Comparison of ENCODE assay signal across 19 cellular contexts in genomic region chr6:408148-408547, GRCh38. TPM values are rescaled to one million over a fixed set of nuclear protein-coding genes. Genes with fewer than 3 reads are reported as not detected.
DNase-seq lines count a peak whose midpoint lies in the region; ATAC-seq and TF ChIP-seq lines count a peak whose summit lies in the region.
"Had no signal": no experiment of that assay in that cellular context is flagged by ENCODE, and none has a peak within 500 bp of the region (broad histone marks: within the 10 kb centered on the region; RNA-seq: fewer than 3 reads in every experiment).

No MANE protein-coding gene starts in this region.

- no peak overlapping the region for H3K56ac ChIP-seq in mesendoderm (ENCODE audit: low read length)

- peak overlapping the region; percentile 57 for H3K27ac Mint-ChIP-seq in activated T-helper 2 cell treated with anti-CD3 and anti-CD28 coated beads, Interferon-gamma antibody, Interleukin-2, Interleukin-4, amounts not matched to agents 10 μg/mL and 5 μg/mL and 100 μg/mL, durations not matched to agents 14 hours and 24 hours and 36 hours
- peak overlapping the region in 5 of 6 donors; percentile 3 to 95 (median 87) for H3K27ac Mint-ChIP-seq in naive B cell
- H3K27ac Mint-ChIP-seq: HFFc6, progenitor cell of endocrine pancreas, T-helper 17 cell had no signal

- no peak overlapping the region for H3K4me2 ChIP-seq in mesendoderm (ENCODE audit: low read length)

- WGBS in mesendoderm (ENCODE audit: extremely low coverage, insufficient coverage, low lambda C conversion rate) = no CpG with 5 or more reads among the region's 5 CpGs

- H3K18ac ChIP-seq in mesendoderm (ENCODE audit: low read length) = no peak overlapping the region

- no peak overlapping the region for H2BK5ac ChIP-seq in mesendoderm (ENCODE audit: low read length)

- no peaks in the 10 kb centered on the region for H3K9me3 Mint-ChIP-seq in activated T-helper 2 cell treated with anti-CD3 and anti-CD28 coated beads, Interferon-gamma antibody, Interleukin-2, Interleukin-4, amounts not matched to agents 10 μg/mL and 5 μg/mL and 100 μg/mL, durations not matched to agents 14 hours and 24 hours and 36 hours
- H3K9me3 Mint-ChIP-seq in naive B cell = peaks cover 0 to 9% (median 0%) of the 10 kb centered on the region in 7 donors

- intact Hi-C loops in activated T-helper 2 cell treated with anti-CD3 and anti-CD28 coated beads, Interferon-gamma antibody, Interleukin-2, Interleukin-4, amounts not matched to agents 10 μg/mL and 5 μg/mL and 100 μg/mL, durations not matched to agents 14 hours and 24 hours and 36 hours (cut with micrococcal nuclease) = no loop called here

- no peak overlapping the region for H4K8ac ChIP-seq in mesendoderm (ENCODE audit: low read depth, low read length)

- H3K4ac ChIP-seq in mesendoderm (ENCODE audit: low read depth, low read length) = no peak overlapping the region

- ATAC-seq in naive B cell (ENCODE audit: low read depth in 2 of 2) (no peak), left lobe of liver (no peak)

- H3K27ac ChIP-seq in mesendoderm (ENCODE audit: low read depth, low read length) = no peak overlapping the region
- H3K27ac ChIP-seq: dorsolateral prefrontal cortex had no signal

- no peaks in the 10 kb centered on the region for H3K27me3 Mint-ChIP-seq in activated T-helper 2 cell treated with anti-CD3 and anti-CD28 coated beads, Interferon-gamma antibody, Interleukin-2, Interleukin-4, amounts not matched to agents 10 μg/mL and 5 μg/mL and 100 μg/mL, durations not matched to agents 14 hours and 24 hours and 36 hours (ENCODE audit: low read depth)
- H3K27me3 Mint-ChIP-seq in naive B cell = no peaks in the 10 kb centered on the region
- H3K27me3 Mint-ChIP-seq: T-helper 17 cell had no signal

- no peak overlapping the region for H3K23ac ChIP-seq in mesendoderm (ENCODE audit: low read length)

- peaks cover 99% of the 10 kb centered on the region for H3K36me3 Mint-ChIP-seq in activated T-helper 2 cell treated with anti-CD3 and anti-CD28 coated beads, Interferon-gamma antibody, Interleukin-2, Interleukin-4, amounts not matched to agents 10 μg/mL and 5 μg/mL and 100 μg/mL, durations not matched to agents 14 hours and 24 hours and 36 hours (ENCODE audit: low read depth)
- peaks cover 56 to 59% of the 10 kb centered on the region in 2 donors for H3K36me3 Mint-ChIP-seq in naive B cell

- H3K4me3 ChIP-seq in mesendoderm (ENCODE audit: low read length) = no peak overlapping the region
- H3K4me3 ChIP-seq: dorsolateral prefrontal cortex, heart right ventricle had no signal

- peak; percentile 56 for DNase-seq in activated CD8-positive, alpha-beta memory T cell treated with anti-CD3 and anti-CD28 coated beads for 24 hours
- no peak for DNase-seq in activated CD8-positive, alpha-beta memory T cell treated with anti-CD3 and anti-CD28 coated beads, Interleukin-2, amount 50 U/mL, for 4 hours
- no peak for DNase-seq in activated T-helper 2 cell treated with anti-CD3 and anti-CD28 coated beads, Interferon-gamma antibody, Interleukin-2, Interleukin-4, amounts not matched to agents 10 μg/mL and 5 μg/mL and 100 μg/mL, durations not matched to agents 14 hours and 24 hours and 36 hours (ENCODE audit: low spot score)
- no peak for DNase-seq in naive B cell
- DNase-seq in mesendoderm = no peak
- no peak for DNase-seq in H4 (ENCODE audit: low spot score)
- no peak for DNase-seq in left lobe of liver (ENCODE audit: low spot score)
- DNase-seq: activated gamma-delta T cell treated with Interleukin-2 at 50 U/mL for 16 hours; dorsolateral prefrontal cortex; kidney glomerular epithelial cell; NCI-H1105; NCI-H2171 treated with DMSO at 0.1 percent for 48 hours; stimulated activated naive CD4-positive, alpha-beta T cell; T-helper 17 cell had no signal

- H3K4me1 Mint-ChIP-seq in activated T-helper 2 cell treated with anti-CD3 and anti-CD28 coated beads, Interferon-gamma antibody, Interleukin-2, Interleukin-4, amounts not matched to agents 10 μg/mL and 5 μg/mL and 100 μg/mL, durations not matched to agents 14 hours and 24 hours and 36 hours (ENCODE audit: low read depth) = peaks cover 80% of the 10 kb centered on the region
- peaks cover 40 to 57% (median 50%) of the 10 kb centered on the region in 3 donors for H3K4me1 Mint-ChIP-seq in naive B cell

- no peak overlapping the region for H2BK120ac ChIP-seq in mesendoderm (ENCODE audit: low read depth, low read length)

- H4K5ac ChIP-seq in mesendoderm (ENCODE audit: low read length) = no peak overlapping the region

- TF ChIP-seq POLR2A in GM19193 (IDR thresholded peaks at IDR 0.05; ENCODE audit: extremely low read depth, insufficient read depth, insufficient read length) = peak; percentile 54

- no peaks in the 10 kb centered on the region for H3K36me3 ChIP-seq in mesendoderm (ENCODE audit: control insufficient read depth, insufficient read depth, low read length)
- H3K36me3 ChIP-seq: heart right ventricle had no signal

- H3K4me3 Mint-ChIP-seq in activated T-helper 2 cell treated with anti-CD3 and anti-CD28 coated beads, Interferon-gamma antibody, Interleukin-2, Interleukin-4, amounts not matched to agents 10 μg/mL and 5 μg/mL and 100 μg/mL, durations not matched to agents 14 hours and 24 hours and 36 hours (ENCODE audit: low read depth) = no peak overlapping the region
- H3K4me3 Mint-ChIP-seq in naive B cell = no peak overlapping the region
- H3K4me3 Mint-ChIP-seq: HFFc6, T-helper 17 cell had no signal

- no peaks in the 10 kb centered on the region for H3K79me2 ChIP-seq in mesendoderm (ENCODE audit: control insufficient read depth, insufficient read depth, low read length)

- H3K79me1 ChIP-seq in mesendoderm (ENCODE audit: low read length) = no peaks in the 10 kb centered on the region

- H3K9ac ChIP-seq in mesendoderm (ENCODE audit: low read length) = no peak overlapping the region

- no peak overlapping the region for H2AK5ac ChIP-seq in mesendoderm (ENCODE audit: low read length)

- H3K4me1 ChIP-seq in mesendoderm (ENCODE audit: control insufficient read depth, low read depth, low read length) = no peaks in the 10 kb centered on the region
- H3K4me1 ChIP-seq: Caco-2 had no signal

- no peaks in the 10 kb centered on the region for H3K27me3 ChIP-seq in mesendoderm (ENCODE audit: insufficient read depth, low read length, poor library complexity)

- H2BK15ac ChIP-seq in mesendoderm (replicated peaks; ENCODE audit: low read depth) = no peak overlapping the region

RNA-seq across cellular contexts. Expression of gene IRF4, which starts 16.6 kb away (rescaled TPM):
- total RNA-seq in activated T-helper 2 cell treated with anti-CD3 and anti-CD28 coated beads, Interferon-gamma antibody, Interleukin-2, Interleukin-4, amounts not matched to agents 10 μg/mL and 5 μg/mL and 100 μg/mL, durations not matched to agents 14 hours and 24 hours and 36 hours = 1,053 and 1,062 TPM in 2 replicates
- 10 to 100 TPM; 20.8 to 45.7 (median 34.9) TPM for polyA plus RNA-seq in naive B cell (ENCODE audit: low read depth in 6 of 6)
- 0.91 TPM for polyA plus RNA-seq in mesendoderm (2013, experiment 1 of 2)
- polyA plus RNA-seq in mesendoderm (2013, experiment 2 of 2) = 1.1 TPM
- not detected in 2 replicates for total RNA-seq in H4 (2014; rRNA removed; shearing (Covaris generic))
- 1.7 TPM for total RNA-seq in left lobe of liver
- total RNA-seq: Caco-2, HFFc6, progenitor cell of endocrine pancreas had no signal

Comparison
In these comparisons a context has a peak if more than half of its experiments do, and no peak if none do; other contexts are left out.
1. RNA of gene IRF4, which starts 16.6 kb away (total RNA-seq): 1,053 to 1,062 TPM in activated T-helper 2 cell treated with anti-CD3 and anti-CD28 coated beads, Interferon-gamma antibody, Interleukin-2, Interleukin-4, amounts not matched to agents 10 μg/mL and 5 μg/mL and 100 μg/mL, durations not matched to agents 14 hours and 24 hours and 36 hours; 1.7 TPM in left lobe of liver (single experiment) and not detected in H4; every median in the first group is over 100 times any median in the second.